ENCODE assay signal across 8 cellular contexts in the genomic region with DNA sequence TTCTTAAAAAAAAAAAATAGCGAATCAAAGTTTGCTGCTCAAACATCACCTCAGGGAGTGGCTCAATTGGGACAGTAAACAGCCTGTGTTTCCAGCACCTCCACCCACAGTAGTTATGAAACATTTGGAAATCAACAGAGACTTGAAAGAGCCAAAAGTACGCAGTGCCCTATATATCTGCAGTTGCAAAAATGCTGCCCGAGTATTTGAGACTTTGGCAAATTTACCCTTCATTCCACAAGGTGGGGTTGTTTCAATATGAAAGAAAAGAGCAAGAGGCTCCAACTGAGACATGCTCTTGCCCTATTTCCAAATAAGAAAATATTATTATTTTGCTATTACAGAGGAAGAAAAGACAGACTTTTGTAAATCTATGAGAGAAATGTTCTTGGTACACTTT.
A peak's percentile ranks its signal among the peaks of the same experiment; 100 is the strongest.
DNase-seq lines count a peak whose midpoint lies in the region; ATAC-seq and TF ChIP-seq lines count a peak whose summit lies in the region.

No MANE protein-coding gene starts in this region.

- ATAC-seq in HG03565 (IDR thresholded peaks at IDR 0.05; ENCODE audit: unreplicated experiment) (peak; percentile 42), GM18861 (IDR thresholded peaks at IDR 0.05; ENCODE audit: unreplicated experiment) (no peak), GM18520 (IDR thresholded peaks at IDR 0.05; ENCODE audit: unreplicated experiment) (no peak)

- peak; percentile 19 for DNase-seq in AG10803 (ENCODE audit: low read depth)
- DNase-seq in SKM-1 treated with dmso at 0.1 percent for 144 hours (lab: John Stamatoyannopoulos, UW; ENCODE audit: unreplicated experiment) = peak; percentile 19
- DNase-seq in inferior parietal cortex (ENCODE audit: extremely low spot score) = peak; percentile 65
- DNase-seq in GM20000 (ENCODE audit: low spot score) = no peak
- no peak for DNase-seq in C1 segment of cervical spinal cord (lab: John Stamatoyannopoulos, UW)

- peak; percentile 33 for TF ChIP-seq CTCF in AG10803 (conservative IDR thresholded peaks at IDR 0.05; ENCODE audit: low read length)
- TF ChIP-seq CTCF in GM20000 (IDR thresholded peaks at IDR 0.05; ENCODE audit: extremely low read depth, missing control alignments) = no peak

- H3K4me3 ChIP-seq in AG10803 (ENCODE audit: low read length) = no peak overlapping the region

Comparison
In these comparisons a context has a peak if more than half of its experiments do, and no peak if none do; other contexts are left out.
1. DNase-seq: peak in AG10803 (single experiment), SKM-1 treated with dmso at 0.1 percent for 144 hours (single experiment) and inferior parietal cortex (single experiment); none in GM20000 (single experiment) and C1 segment of cervical spinal cord (0 of 14).